Comparison of ENCODE assay signal across 11 cellular contexts in genomic region chr9:109793196-109793595, GRCh38. TPM values are rescaled to one million over a fixed set of nuclear protein-coding genes. Genes with fewer than 3 reads are reported as not detected.
DNase-seq lines count a peak whose midpoint lies in the region; TF ChIP-seq lines count a peak whose summit lies in the region.
"Had no signal": no experiment of that assay in that cellular context is flagged by ENCODE, and none has a peak within 500 bp of the region (broad histone marks: within the 10 kb centered on the region; RNA-seq: fewer than 3 reads in every experiment).

No MANE protein-coding gene starts in this region.

- H3K9me3 ChIP-seq in SJCRH30 (replicated peaks) (no peaks in the 10 kb centered on the region), thyroid gland (no peaks in the 10 kb centered on the region)

- peak overlapping the region; percentile 41 for H3K27ac ChIP-seq in SJCRH30
- H3K27ac ChIP-seq in thyroid gland, result no peak overlapping the region

- H3K4me1 ChIP-seq in SJCRH30, result peaks cover 39% of the 10 kb centered on the region
- no peaks in the 10 kb centered on the region for H3K4me1 ChIP-seq in thyroid gland

- H3K4me3 ChIP-seq in SJCRH30 (no peak overlapping the region), thyroid gland (replicated peaks in 1 of 3) (no peak overlapping the region), H7 (ENCODE audit: insufficient read depth, low read depth, low read length) (no peak overlapping the region)

- intact Hi-C loops in thyroid gland (cut with DNase I), result no loop called here

- no peak for TF ChIP-seq CTCF in thyroid gland (IDR thresholded peaks at IDR 0.05)

- H3K27me3 ChIP-seq in SJCRH30 (no peaks in the 10 kb centered on the region), thyroid gland (no peaks in the 10 kb centered on the region), H7 (ENCODE audit: control insufficient read depth, insufficient read depth, low read length) (no peaks in the 10 kb centered on the region; the same call in 1 of the 2 replicates)

- no peak for TF ChIP-seq POLR2A in thyroid gland (IDR thresholded peaks at IDR 0.05)

- DNase-seq in COLO829 (ENCODE audit: low spot score), result peak; percentile 97
- DNase-seq in SJCRH30, result peak; percentile 62 to 73
- DNase-seq in fibroblast of the conjunctiva (ENCODE audit: low read depth), result peak; percentile 68
- DNase-seq in renal cortical epithelial cell (ENCODE audit: low read depth), result peak; percentile 92
- no peak for DNase-seq in NCI-H2081 treated with DMSO at 0.1 percent for 48 hours (lab: John Stamatoyannopoulos, UW)
- no peak for DNase-seq in superior temporal gyrus (ENCODE audit: extremely low spot score)
- no peak for DNase-seq in thyroid gland
- no peak for DNase-seq in H7
- DNase-seq: activated CD4-positive, alpha-beta T cell treated with anti-CD3 and anti-CD28 coated beads for 1 hour; amygdala; stimulated activated naive B cell treated with anti-CD40 and anti-IgM and Interleukin-4, amounts not matched to agents 10 μg/mL and 1 μg/mL and 100 μg/mL, for 72 hours had no signal

- H3K36me3 ChIP-seq in SJCRH30 (no peaks in the 10 kb centered on the region), thyroid gland (no peaks in the 10 kb centered on the region), H7 (replicated peaks; ENCODE audit: control insufficient read depth, insufficient read depth, low read length) (no peaks in the 10 kb centered on the region)

RNA-seq across cellular contexts. Expression of gene PALM2AKAP2, which starts 13.2 kb away (rescaled TPM):
- 39.6 and 43.4 TPM in 2 replicates for total RNA-seq in SJCRH30 (2014; rRNA removed; shearing (Covaris generic))
- total RNA-seq in renal cortical epithelial cell (1.0 and 20.4 TPM in 2 replicates), thyroid gland (10 to 100 TPM in 3 of 4 donors, 1 to 10 TPM in 1; 9.9 to 25.4 (median 13.1) TPM)
- total RNA-seq in H7 (2014; rRNA removed; shearing (Covaris generic)), result 0.15 and 1.1 TPM in 2 replicates

Comparison
In these comparisons a context has a peak if more than half of its experiments do, and no peak if none do; other contexts are left out.
1. DNase-seq: peak in COLO829 (single experiment), SJCRH30 (2 of 2), fibroblast of the conjunctiva (single experiment) and renal cortical epithelial cell (single experiment); none in NCI-H2081 treated with DMSO at 0.1 percent for 48 hours (single experiment), superior temporal gyrus (single experiment), thyroid gland (0 of 2) and H7 (single experiment).